ENCODE assay signal across 19 cellular contexts in genomic region chr19:4319067-4319718, GRCh38. TPM values are rescaled to one million over a fixed set of nuclear protein-coding genes. Genes with fewer than 3 reads are reported as not detected.
A peak's percentile ranks its signal among the peaks of the same experiment; 100 is the strongest.
DNase-seq lines count a peak whose midpoint lies in the region; ATAC-seq and TF ChIP-seq lines count a peak whose summit lies in the region.
"Had no signal": no experiment of that assay in that cellular context is flagged by ENCODE, and none has a peak within 500 bp of the region (broad histone marks: within the 10 kb centered on the region; RNA-seq: fewer than 3 reads in every experiment).

No MANE protein-coding gene starts in this region.

- CTCF ChIA-PET in activated naive CD4-positive, alpha-beta T cell treated with anti-CD3 and anti-CD28 coated beads for 36 hours (lab: Charles Lee), result interaction anchor here (0.6 to 6.0 kb wide), 7 partner anchors 9 to 240 kb away, joined by 3 to 29 read pairs (median 4); partner anchors contain the start of gene MPND

- no peaks in the 10 kb centered on the region for H3K9me3 ChIP-seq in upper lobe of right lung

- H3K9me3 Mint-ChIP-seq in activated naive CD4-positive, alpha-beta T cell treated with anti-CD3 and anti-CD28 coated beads, Interleukin-2, amount 50 U/mL, for 72 hours, result peaks cover 0 to 24% of the 10 kb centered on the region in 2 donors
- peaks cover 2% of the 10 kb centered on the region for H3K9me3 Mint-ChIP-seq in activated naive CD4-positive, alpha-beta T cell treated with anti-CD3 and anti-CD28 coated beads for 36 hours
- H3K9me3 Mint-ChIP-seq in activated T-helper 17 cell treated with anti-CD3 and anti-CD28 coated beads, Interleukin-2, amount 50 U/mL, for 72 hours, result no peaks in the 10 kb centered on the region

- H3K27ac Mint-ChIP-seq in activated naive CD4-positive, alpha-beta T cell treated with anti-CD3 and anti-CD28 coated beads, Interleukin-2, amount 50 U/mL, for 72 hours, result peak overlapping the region; percentile 2 to 13
- H3K27ac Mint-ChIP-seq in activated naive CD4-positive, alpha-beta T cell treated with anti-CD3 and anti-CD28 coated beads for 36 hours, result no peak overlapping the region
- peak overlapping the region; percentile 3 for H3K27ac Mint-ChIP-seq in activated T-helper 17 cell treated with anti-CD3 and anti-CD28 coated beads, Interleukin-2, amount 50 U/mL, for 72 hours
- H3K27ac Mint-ChIP-seq: GM23338 had no signal

- no peak for DNase-seq in activated naive CD4-positive, alpha-beta T cell treated with anti-CD3 and anti-CD28 coated beads, Interleukin-2, amount 50 U/mL, for 72 hours (ENCODE audit: low spot score in 2 of 2)
- no peak for DNase-seq in activated naive CD4-positive, alpha-beta T cell treated with anti-CD3 and anti-CD28 coated beads for 36 hours
- DNase-seq in MV-4-11 (lab: John Stamatoyannopoulos, UW) (peak; percentile 78), upper lobe of right lung (no peak), NCI-H187 (lab: John Stamatoyannopoulos, UW) (no peak), NCI-H1417 treated with DMSO at 0.1 percent for 48 hours (lab: John Stamatoyannopoulos, UW) (no peak)
- DNase-seq: CD4-positive, alpha-beta memory T cell; DMS79 treated with DMSO at 0.1 percent for 48 hours; KG1; NCI-H2029; NCI-H2171 treated with DMSO at 0.1 percent for 48 hours; NCI-H510A; NCI-H82; SHP77 treated with DMSO at 0.1 percent for 48 hours had no signal

- no peak overlapping the region for H3K4me3 ChIP-seq in upper lobe of right lung
- H3K4me3 ChIP-seq: GM23338 had no signal

- no peaks in the 10 kb centered on the region for H3K4me1 ChIP-seq in upper lobe of right lung

- H3K27me3 ChIP-seq in upper lobe of right lung, result no peaks in the 10 kb centered on the region

- H3K4me3 Mint-ChIP-seq in activated naive CD4-positive, alpha-beta T cell treated with anti-CD3 and anti-CD28 coated beads for 36 hours, result no peak overlapping the region
- H3K4me3 Mint-ChIP-seq in activated T-helper 17 cell treated with anti-CD3 and anti-CD28 coated beads, Interleukin-2, amount 50 U/mL, for 72 hours, result no peak overlapping the region
- H3K4me3 Mint-ChIP-seq: CD4-positive, alpha-beta memory T cell; GM23338 had no signal

- H3K4me1 Mint-ChIP-seq in activated naive CD4-positive, alpha-beta T cell treated with anti-CD3 and anti-CD28 coated beads for 36 hours (ENCODE audit: low read depth), result no peaks in the 10 kb centered on the region
- no peaks in the 10 kb centered on the region for H3K4me1 Mint-ChIP-seq in activated T-helper 17 cell treated with anti-CD3 and anti-CD28 coated beads, Interleukin-2, amount 50 U/mL, for 72 hours
- H3K4me1 Mint-ChIP-seq: CD4-positive, alpha-beta memory T cell; GM23338 had no signal

- TF ChIP-seq CTCF in upper lobe of right lung (IDR thresholded peaks at IDR 0.05), result no peak

- H3K36me3 Mint-ChIP-seq in activated naive CD4-positive, alpha-beta T cell treated with anti-CD3 and anti-CD28 coated beads, Interleukin-2, amount 50 U/mL, for 72 hours, result peaks cover 0 to 27% of the 10 kb centered on the region in 2 donors
- peaks cover 4% of the 10 kb centered on the region for H3K36me3 Mint-ChIP-seq in activated naive CD4-positive, alpha-beta T cell treated with anti-CD3 and anti-CD28 coated beads for 36 hours (ENCODE audit: low read depth)
- no peaks in the 10 kb centered on the region for H3K36me3 Mint-ChIP-seq in activated T-helper 17 cell treated with anti-CD3 and anti-CD28 coated beads, Interleukin-2, amount 50 U/mL, for 72 hours (ENCODE audit: low read depth)
- H3K36me3 Mint-ChIP-seq: CD4-positive, alpha-beta memory T cell had no signal

- no peak for ATAC-seq in activated naive CD4-positive, alpha-beta T cell treated with anti-CD3 and anti-CD28 coated beads, Interleukin-2, amount 50 U/mL, for 72 hours
- ATAC-seq in activated T-helper 17 cell treated with anti-CD3 and anti-CD28 coated beads, Interleukin-2, amount 50 U/mL, for 72 hours (replicated peaks), result no peak
- ATAC-seq in upper lobe of right lung, result peak; percentile 74
- ATAC-seq in GM18861 (IDR thresholded peaks at IDR 0.05; ENCODE audit: unreplicated experiment), result no peak
- ATAC-seq: GM23338 had no signal

- no peak overlapping the region for H3K27ac ChIP-seq in upper lobe of right lung

- no peaks in the 10 kb centered on the region for H3K36me3 ChIP-seq in upper lobe of right lung

- intact Hi-C loops in activated naive CD4-positive, alpha-beta T cell treated with anti-CD3 and anti-CD28 coated beads for 36 hours (cut with micrococcal nuclease), result no loop called here
- intact Hi-C loops in upper lobe of right lung (cut with DNase I), result no loop called here

- H3K27me3 Mint-ChIP-seq in activated naive CD4-positive, alpha-beta T cell treated with anti-CD3 and anti-CD28 coated beads for 36 hours (ENCODE audit: low read depth), result no peaks in the 10 kb centered on the region
- H3K27me3 Mint-ChIP-seq in activated T-helper 17 cell treated with anti-CD3 and anti-CD28 coated beads, Interleukin-2, amount 50 U/mL, for 72 hours, result no peaks in the 10 kb centered on the region
- H3K27me3 Mint-ChIP-seq: CD4-positive, alpha-beta memory T cell had no signal

RNA-seq across cellular contexts. Expression of gene FSD1, which starts 14.8 kb away (rescaled TPM):
- total RNA-seq in activated naive CD4-positive, alpha-beta T cell treated with anti-CD3 and anti-CD28 coated beads, Interleukin-2, amount 50 U/mL, for 72 hours, result 10 to 100 TPM; 15.3 to 38.0 TPM
- total RNA-seq in activated naive CD4-positive, alpha-beta T cell treated with anti-CD3 and anti-CD28 coated beads for 36 hours, result 10 to 100 TPM; 12.3 to 17.5 TPM
- 10 to 100 TPM in 1 of 2 donors, 1 to 10 TPM in 1; 8.3 to 13.1 TPM for total RNA-seq in activated T-helper 17 cell treated with anti-CD3 and anti-CD28 coated beads, Interleukin-2, amount 50 U/mL, for 72 hours
- total RNA-seq in upper lobe of right lung, result 1.5 TPM
- total RNA-seq: MCF 10A had no signal

RNA-seq across cellular contexts. Expression of gene TMIGD2, which starts 17.0 kb away (rescaled TPM):
- 10 to 100 TPM; 10.7 to 45.2 TPM for total RNA-seq in activated naive CD4-positive, alpha-beta T cell treated with anti-CD3 and anti-CD28 coated beads, Interleukin-2, amount 50 U/mL, for 72 hours
- total RNA-seq in activated naive CD4-positive, alpha-beta T cell treated with anti-CD3 and anti-CD28 coated beads for 36 hours, result 10 to 100 TPM; 19.9 to 21.2 TPM
- 1 to 10 TPM; 2.5 to 4.1 TPM for total RNA-seq in activated T-helper 17 cell treated with anti-CD3 and anti-CD28 coated beads, Interleukin-2, amount 50 U/mL, for 72 hours
- total RNA-seq in upper lobe of right lung, result 2.7 TPM
- total RNA-seq: A673, MCF 10A had no signal

RNA-seq across cellular contexts. Expression of gene STAP2, which starts 19.4 kb away (rescaled TPM):
- total RNA-seq in activated naive CD4-positive, alpha-beta T cell treated with anti-CD3 and anti-CD28 coated beads, Interleukin-2, amount 50 U/mL, for 72 hours, result 10 to 100 TPM; 17.4 to 22.3 TPM
- total RNA-seq in activated naive CD4-positive, alpha-beta T cell treated with anti-CD3 and anti-CD28 coated beads for 36 hours, result 10 to 100 TPM in 1 of 2 experiments, 1 to 10 TPM in 1; 8.1 to 10.7 TPM
- total RNA-seq in activated T-helper 17 cell treated with anti-CD3 and anti-CD28 coated beads, Interleukin-2, amount 50 U/mL, for 72 hours, result 10 to 100 TPM; 13.3 to 17.4 TPM
- 16.1 TPM for total RNA-seq in upper lobe of right lung

RNA-seq across cellular contexts. Expression of gene MPND, which starts 24.2 kb away (rescaled TPM):
- total RNA-seq in activated naive CD4-positive, alpha-beta T cell treated with anti-CD3 and anti-CD28 coated beads, Interleukin-2, amount 50 U/mL, for 72 hours, result 10 to 100 TPM; 18.4 to 22.0 TPM
- 10 to 100 TPM; 16.3 to 18.6 TPM for total RNA-seq in activated naive CD4-positive, alpha-beta T cell treated with anti-CD3 and anti-CD28 coated beads for 36 hours
- total RNA-seq in activated T-helper 17 cell treated with anti-CD3 and anti-CD28 coated beads, Interleukin-2, amount 50 U/mL, for 72 hours, result 10 to 100 TPM; 15.5 to 19.7 TPM
- total RNA-seq in upper lobe of right lung, result 29.3 TPM

RNA-seq across cellular contexts. Expression of gene SHD, which starts 40.1 kb away (rescaled TPM):
- not detected for total RNA-seq in activated naive CD4-positive, alpha-beta T cell treated with anti-CD3 and anti-CD28 coated beads, Interleukin-2, amount 50 U/mL, for 72 hours
- total RNA-seq in activated naive CD4-positive, alpha-beta T cell treated with anti-CD3 and anti-CD28 coated beads for 36 hours, result not detected
- total RNA-seq in activated T-helper 17 cell treated with anti-CD3 and anti-CD28 coated beads, Interleukin-2, amount 50 U/mL, for 72 hours, result not detected
- not detected for total RNA-seq in upper lobe of right lung
- total RNA-seq: A673, MCF 10A had no signal
